Comparison of ENCODE assay signal across 1 cellular context in genomic region chr19:17337675-17338439, GRCh38.
A peak's percentile ranks its signal among the peaks of the same experiment; 100 is the strongest.
TF ChIP-seq lines count a peak whose summit lies in the region.

No MANE protein-coding gene starts in this region.

TF ChIP-seq in K562, 482 proteins besides CTCF, POLR2A, EP300 and RAD21 (continued from another document):
- TF ChIP-seq, protein P1, sequence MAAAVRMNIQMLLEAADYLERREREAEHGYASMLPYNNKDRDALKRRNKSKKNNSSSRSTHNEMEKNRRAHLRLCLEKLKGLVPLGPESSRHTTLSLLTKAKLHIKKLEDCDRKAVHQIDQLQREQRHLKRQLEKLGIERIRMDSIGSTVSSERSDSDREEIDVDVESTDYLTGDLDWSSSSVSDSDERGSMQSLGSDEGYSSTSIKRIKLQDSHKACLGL (CRISPR knock-in tag; IDR thresholded peaks at IDR 0.05; ENCODE audit: borderline replicate concordance, poor library complexity, severe bottlenecking): no peak
- TF ChIP-seq CBX2 (IDR thresholded peaks at IDR 0.05; ENCODE audit: insufficient read depth, low read length, poor library complexity, severe bottlenecking) (no peak), NRF1 (conservative IDR thresholded peaks at IDR 0.05 in 1 of 2, IDR thresholded peaks at IDR 0.05 in 1 of 2) (peak; percentile 85 to 87), MAX (CRISPR knock-in tag; IDR thresholded peaks at IDR 0.05) (no peak; the same call in 1 of the 2 replicates), SRSF3 (IDR thresholded peaks at IDR 0.05; ENCODE audit: insufficient read depth, low read length) (no peak), FOXP1 (CRISPR knock-in tag; IDR thresholded peaks at IDR 0.05) (peak; percentile 59; the same call in 1 of the 2 replicates), GATAD2B (IDR thresholded peaks at IDR 0.05; ENCODE audit: borderline replicate concordance) (no peak), ZNF561 (CRISPR knock-in tag; conservative IDR thresholded peaks at IDR 0.05) (no peak), E2F6 (IDR thresholded peaks at IDR 0.05; ENCODE audit: borderline replicate concordance in 1 of 2, extremely low read depth in 1 of 2, insufficient read depth in 1 of 2, insufficient read length in 1 of 2, low read depth in 1 of 2, low read length in 1 of 2, poor library complexity in 1 of 2, severe bottlenecking in 1 of 2) (peak in 1 of 2 experiments; percentile 34), CEBPG (CRISPR knock-in tag; IDR thresholded peaks at IDR 0.05) (no peak), CEBPG (tag; conservative IDR thresholded peaks at IDR 0.05 in 1 of 2, IDR thresholded peaks at IDR 0.05 in 1 of 2) (no peak), WHSC1 (IDR thresholded peaks at IDR 0.05; ENCODE audit: low read length) (no peak), KAT7 (CRISPR knock-in tag; IDR thresholded peaks at IDR 0.05; ENCODE audit: borderline replicate concordance) (0 out of 2 replicates have a peak, but pooled peaks have one; percentile 59)
- TF ChIP-seq, protein P2, sequence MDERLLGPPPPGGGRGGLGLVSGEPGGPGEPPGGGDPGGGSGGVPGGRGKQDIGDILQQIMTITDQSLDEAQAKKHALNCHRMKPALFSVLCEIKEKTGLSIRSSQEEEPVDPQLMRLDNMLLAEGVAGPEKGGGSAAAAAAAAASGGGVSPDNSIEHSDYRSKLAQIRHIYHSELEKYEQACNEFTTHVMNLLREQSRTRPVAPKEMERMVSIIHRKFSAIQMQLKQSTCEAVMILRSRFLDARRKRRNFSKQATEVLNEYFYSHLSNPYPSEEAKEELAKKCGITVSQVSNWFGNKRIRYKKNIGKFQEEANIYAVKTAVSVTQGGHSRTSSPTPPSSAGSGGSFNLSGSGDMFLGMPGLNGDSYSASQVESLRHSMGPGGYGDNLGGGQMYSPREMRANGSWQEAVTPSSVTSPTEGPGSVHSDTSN (CRISPR knock-in tag; IDR thresholded peaks at IDR 0.05; ENCODE audit: low read depth): no peak
- TF ChIP-seq, protein P2 (tag; conservative IDR thresholded peaks at IDR 0.05; ENCODE audit: low read depth): no peak
- TF ChIP-seq, protein P3, sequence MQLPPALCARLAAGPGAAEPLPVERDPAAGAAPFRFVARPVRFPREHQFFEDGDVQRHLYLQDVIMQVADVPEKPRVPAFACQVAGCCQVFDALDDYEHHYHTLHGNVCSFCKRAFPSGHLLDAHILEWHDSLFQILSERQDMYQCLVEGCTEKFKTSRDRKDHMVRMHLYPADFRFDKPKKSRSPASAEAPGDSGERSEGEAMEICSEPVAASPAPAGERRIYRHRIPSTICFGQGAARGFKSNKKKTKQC (CRISPR knock-in tag; IDR thresholded peaks at IDR 0.05): 0 out of 2 replicates have a peak, but pooled peaks have one; percentile 9
